ENCODE assay signal across 23 cellular contexts in genomic region chr3:78161736-78162135, GRCh38.
"Had no signal": no experiment of that assay in that cellular context is flagged by ENCODE, and none has a peak within 500 bp of the region (broad histone marks: within the 10 kb centered on the region; RNA-seq: fewer than 3 reads in every experiment).

No MANE protein-coding gene starts in this region.

- H3K27ac ChIP-seq: RWPE1, SJCRH30 had no signal

- H3K27me3 ChIP-seq: SJCRH30 had no signal

- FAIRE-seq: HepG2 had no signal

- H3K4me3 ChIP-seq: SJCRH30 had no signal

- H3K9me3 ChIP-seq: SJCRH30 had no signal

- DNase-seq: IMR-90, Kasumi-1, KG1, MM.1S, NCI-H1092 treated with DMSO at 0.1 percent for 48 hours, NCI-H1436, NCI-H187, NCI-H2029, NCI-H2081 treated with DMSO at 0.1 percent for 48 hours, NCI-H2171, NCI-H226, NCI-H446, NCI-H510A, NCI-H524 treated with DMSO at 0.1 percent for 48 hours, NCI-H69, NCI-H774, PC-3, SHP77, SJCRH30 had no signal

- H3K36me3 ChIP-seq: SJCRH30 had no signal

- H3K4me1 ChIP-seq: SJCRH30 had no signal

- ATAC-seq: HepG2, Panc1, PC-3, SK-N-SH treated with all-trans-retinoic acid at 6 μM for 48 hours had no signal
